1 cellular context compared by ENCODE assay signal in the genomic region with DNA sequence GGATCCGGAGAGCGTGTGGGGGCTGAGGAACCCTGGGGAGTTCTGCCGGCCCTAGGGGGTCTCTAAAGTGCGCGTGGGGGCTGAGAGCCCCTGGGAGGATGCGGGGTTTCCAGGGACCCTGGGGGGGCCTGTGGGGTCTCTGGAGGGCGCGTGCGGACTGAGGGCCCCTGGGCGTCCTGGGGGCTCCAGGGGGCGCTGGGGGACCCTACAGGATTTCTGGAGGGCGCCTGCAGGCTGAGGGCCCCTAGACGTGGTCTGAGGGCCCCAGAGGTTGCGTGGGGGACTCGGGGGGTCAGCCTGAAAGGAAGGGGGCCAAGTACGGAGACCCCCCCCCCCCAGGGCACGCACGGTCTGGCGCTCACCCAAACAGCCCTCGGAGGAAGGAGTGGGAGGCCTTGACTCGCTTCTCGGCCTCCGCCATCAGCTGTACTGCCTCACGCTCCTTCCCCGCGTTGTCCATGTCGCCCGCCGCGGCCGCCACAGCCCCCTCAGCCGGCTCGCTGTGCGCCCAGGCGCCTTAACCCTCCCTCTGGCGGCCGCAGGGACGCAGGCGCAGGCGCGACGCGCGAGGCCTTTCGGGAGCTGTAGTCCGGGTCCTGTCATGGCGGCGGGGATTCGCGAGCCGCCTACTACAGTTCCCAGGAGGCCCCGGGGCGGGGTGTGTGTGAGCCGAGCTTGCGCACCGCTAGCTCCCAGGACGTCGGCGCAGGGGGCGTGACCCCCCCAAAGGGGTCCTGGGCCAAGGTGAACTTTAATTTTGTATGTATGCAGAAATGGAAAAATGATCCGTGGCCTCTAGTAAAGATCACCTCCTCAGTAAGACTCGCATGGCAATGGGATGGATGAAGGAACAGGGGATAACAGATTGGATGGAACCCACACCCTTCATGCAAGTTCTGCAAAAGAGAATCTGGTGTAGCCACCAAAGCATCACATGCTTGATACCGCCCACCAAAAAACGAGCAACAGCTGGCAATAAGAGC.
TF ChIP-seq lines count a peak whose summit lies in the region.

A gene (minus strand): TSS at position 546 of the 983 bp plus-strand sequence. CDS start 86 bp downstream, at position 460.

TF ChIP-seq in GM23338, 12 proteins besides CTCF, POLR2A, EP300 and RAD21 (continued from another document):
- TF ChIP-seq, protein P1, sequence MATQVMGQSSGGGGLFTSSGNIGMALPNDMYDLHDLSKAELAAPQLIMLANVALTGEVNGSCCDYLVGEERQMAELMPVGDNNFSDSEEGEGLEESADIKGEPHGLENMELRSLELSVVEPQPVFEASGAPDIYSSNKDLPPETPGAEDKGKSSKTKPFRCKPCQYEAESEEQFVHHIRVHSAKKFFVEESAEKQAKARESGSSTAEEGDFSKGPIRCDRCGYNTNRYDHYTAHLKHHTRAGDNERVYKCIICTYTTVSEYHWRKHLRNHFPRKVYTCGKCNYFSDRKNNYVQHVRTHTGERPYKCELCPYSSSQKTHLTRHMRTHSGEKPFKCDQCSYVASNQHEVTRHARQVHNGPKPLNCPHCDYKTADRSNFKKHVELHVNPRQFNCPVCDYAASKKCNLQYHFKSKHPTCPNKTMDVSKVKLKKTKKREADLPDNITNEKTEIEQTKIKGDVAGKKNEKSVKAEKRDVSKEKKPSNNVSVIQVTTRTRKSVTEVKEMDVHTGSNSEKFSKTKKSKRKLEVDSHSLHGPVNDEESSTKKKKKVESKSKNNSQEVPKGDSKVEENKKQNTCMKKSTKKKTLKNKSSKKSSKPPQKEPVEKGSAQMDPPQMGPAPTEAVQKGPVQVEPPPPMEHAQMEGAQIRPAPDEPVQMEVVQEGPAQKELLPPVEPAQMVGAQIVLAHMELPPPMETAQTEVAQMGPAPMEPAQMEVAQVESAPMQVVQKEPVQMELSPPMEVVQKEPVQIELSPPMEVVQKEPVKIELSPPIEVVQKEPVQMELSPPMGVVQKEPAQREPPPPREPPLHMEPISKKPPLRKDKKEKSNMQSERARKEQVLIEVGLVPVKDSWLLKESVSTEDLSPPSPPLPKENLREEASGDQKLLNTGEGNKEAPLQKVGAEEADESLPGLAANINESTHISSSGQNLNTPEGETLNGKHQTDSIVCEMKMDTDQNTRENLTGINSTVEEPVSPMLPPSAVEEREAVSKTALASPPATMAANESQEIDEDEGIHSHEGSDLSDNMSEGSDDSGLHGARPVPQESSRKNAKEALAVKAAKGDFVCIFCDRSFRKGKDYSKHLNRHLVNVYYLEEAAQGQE (IDR thresholded peaks at IDR 0.05; ENCODE audit: unreplicated experiment), result no peak
- TF ChIP-seq POLR2AphosphoS5 (IDR thresholded peaks at IDR 0.05; ENCODE audit: low read depth), result peak; percentile 87
